ENCODE assay signal across 13 cellular contexts in genomic region chr3:179029096-179029495, GRCh38. TPM values are rescaled to one million over a fixed set of nuclear protein-coding genes. Genes with fewer than 3 reads are reported as not detected.
DNase-seq lines count a peak whose midpoint lies in the region; ATAC-seq and TF ChIP-seq lines count a peak whose summit lies in the region.
"Had no signal": no experiment of that assay in that cellular context is flagged by ENCODE, and none has a peak within 500 bp of the region (broad histone marks: within the 10 kb centered on the region; RNA-seq: fewer than 3 reads in every experiment).

No MANE protein-coding gene starts in this region.

- TF ChIP-seq CTCF in CD4-positive, alpha-beta T cell (IDR thresholded peaks at IDR 0.05) = no peak

- H3K27ac ChIP-seq in CD4-positive, alpha-beta T cell (ENCODE audit: low read depth, low read length) = no peak overlapping the region

- H3K27me3 Mint-ChIP-seq in CD4-positive, alpha-beta T cell = no peaks in the 10 kb centered on the region
- H3K27me3 Mint-ChIP-seq in T-cell = no peaks in the 10 kb centered on the region
- no peaks in the 10 kb centered on the region for H3K27me3 Mint-ChIP-seq in naive thymus-derived CD8-positive, alpha-beta T cell
- H3K27me3 Mint-ChIP-seq: B cell; CD4-positive, CD25-positive, alpha-beta regulatory T cell had no signal

- no peak for ATAC-seq in CD4-positive, alpha-beta T cell (ENCODE audit: poor library complexity)
- ATAC-seq in T-cell (replicated peaks in 1 of 4) = no peak
- ATAC-seq in naive thymus-derived CD8-positive, alpha-beta T cell = no peak

- peaks cover 28% of the 10 kb centered on the region for H3K4me1 Mint-ChIP-seq in CD4-positive, alpha-beta T cell (ENCODE audit: low read depth)
- H3K4me1 Mint-ChIP-seq in T-cell = peaks cover 26 to 29% (median 28%) of the 10 kb centered on the region in 3 donors
- peaks cover 8 to 43% (median 20%) of the 10 kb centered on the region in 4 donors for H3K4me1 Mint-ChIP-seq in naive thymus-derived CD8-positive, alpha-beta T cell
- H3K4me1 Mint-ChIP-seq: B cell had no signal

- no peaks in the 10 kb centered on the region for H3K9me3 ChIP-seq in CD4-positive, alpha-beta T cell (ENCODE audit: control insufficient read depth, low read length)

- H3K9me3 Mint-ChIP-seq in CD4-positive, alpha-beta T cell = no peaks in the 10 kb centered on the region
- H3K9me3 Mint-ChIP-seq in T-cell = no peaks in the 10 kb centered on the region
- H3K9me3 Mint-ChIP-seq in naive thymus-derived CD8-positive, alpha-beta T cell = no peaks in the 10 kb centered on the region
- H3K9me3 Mint-ChIP-seq: CD4-positive, CD25-positive, alpha-beta regulatory T cell had no signal

- H3K4me3 Mint-ChIP-seq in CD4-positive, alpha-beta T cell = no peak overlapping the region
- H3K4me3 Mint-ChIP-seq in T-cell = no peak overlapping the region
- H3K4me3 Mint-ChIP-seq in naive thymus-derived CD8-positive, alpha-beta T cell = peak overlapping the region in 1 of 10 donors; percentile 47
- H3K4me3 Mint-ChIP-seq: B cell; CD4-positive, CD25-positive, alpha-beta regulatory T cell; H9 had no signal

- peaks cover 16% of the 10 kb centered on the region for H3K36me3 Mint-ChIP-seq in CD4-positive, alpha-beta T cell (ENCODE audit: low read depth)
- peaks cover 5% of the 10 kb centered on the region for H3K36me3 Mint-ChIP-seq in T-cell
- peaks cover 0 to 12% (median 2%) of the 10 kb centered on the region in 3 donors for H3K36me3 Mint-ChIP-seq in naive thymus-derived CD8-positive, alpha-beta T cell

- H3K27me3 ChIP-seq in CD4-positive, alpha-beta T cell (ENCODE audit: control insufficient read depth, insufficient read depth, low read length) = no peaks in the 10 kb centered on the region

- intact Hi-C loops in CD4-positive, alpha-beta T cell (cut with DNase I, micrococcal nuclease) = no loop called here

- no peak for DNase-seq in CD4-positive, alpha-beta T cell
- DNase-seq in T-cell (no peak), kidney tubule cell (ENCODE audit: low spot score) (no peak), islet precursor cell (no peak)
- no peak for DNase-seq in naive thymus-derived CD8-positive, alpha-beta T cell
- no peak for DNase-seq in activated CD4-positive, alpha-beta T cell treated with anti-CD3 and anti-CD28 coated beads for 1 hour
- DNase-seq: C1 segment of cervical spinal cord; CD4-positive, CD25-positive, alpha-beta regulatory T cell; DMS153; DMS79 treated with DMSO at 0.1 percent for 48 hours; H9; IMR-90 had no signal

- peak overlapping the region; percentile 87 for H3K27ac Mint-ChIP-seq in CD4-positive, alpha-beta T cell
- peak overlapping the region; percentile 95 to 96 for H3K27ac Mint-ChIP-seq in T-cell
- peak overlapping the region in 9 of 10 donors; percentile 10 to 96 (median 85) for H3K27ac Mint-ChIP-seq in naive thymus-derived CD8-positive, alpha-beta T cell
- H3K27ac Mint-ChIP-seq: B cell, H9 had no signal

- CTCF ChIA-PET in CD4-positive, alpha-beta T cell (lab: Charles Lee) = interaction anchor here (1.3 kb wide), 1 partner anchor 9 kb away, joined by 5 read pairs; no protein-coding TSS in a partner anchor
- CTCF ChIA-PET in T-cell (lab: Charles Lee) = interaction anchor here (0.5 to 1.5 kb wide), 2 partner anchors 10 to 144 kb away, joined by 3 to 4 read pairs; no protein-coding TSS in a partner anchor

- POLR2A ChIA-PET in CD4-positive, alpha-beta T cell (lab: Charles Lee) = interaction anchor here (2.3 to 4.7 kb wide), 4 partner anchors 9 to 119 kb away, joined by 12 to 34 read pairs (median 32); partner anchors contain the start of genes PIK3CA and ZMAT3
- POLR2A ChIA-PET in T-cell (lab: Charles Lee) = interaction anchor here in 1 of 2 donors (0.6 kb wide), 1 partner anchor 535 kb away, joined by 3 read pairs; no protein-coding TSS in a partner anchor
- POLR2A ChIA-PET in naive thymus-derived CD8-positive, alpha-beta T cell (lab: Charles Lee) = interaction anchor here (1.2 to 1.7 kb wide), 3 partner anchors 10 to 118 kb away, joined by 3 to 6 read pairs (median 5); partner anchors contain the start of gene ZMAT3

RNA-seq across cellular contexts. Expression of gene ZMAT3, which starts 42.5 kb away (rescaled TPM):
- total RNA-seq in CD4-positive, alpha-beta T cell = 10 to 100 TPM; 10.2 to 13.0 TPM
- 10 to 100 TPM; 17.6 to 24.2 (median 19.6) TPM for total RNA-seq in T-cell
- 10 to 100 TPM; 17.7 to 22.8 TPM for total RNA-seq in naive thymus-derived CD8-positive, alpha-beta T cell
- 10 to 100 TPM; 15.1 to 16.3 (median 15.7) TPM for polyA plus RNA-seq in naive thymus-derived CD8-positive, alpha-beta T cell
